Comparison of ENCODE assay signal across 26 cellular contexts in the genomic region with DNA sequence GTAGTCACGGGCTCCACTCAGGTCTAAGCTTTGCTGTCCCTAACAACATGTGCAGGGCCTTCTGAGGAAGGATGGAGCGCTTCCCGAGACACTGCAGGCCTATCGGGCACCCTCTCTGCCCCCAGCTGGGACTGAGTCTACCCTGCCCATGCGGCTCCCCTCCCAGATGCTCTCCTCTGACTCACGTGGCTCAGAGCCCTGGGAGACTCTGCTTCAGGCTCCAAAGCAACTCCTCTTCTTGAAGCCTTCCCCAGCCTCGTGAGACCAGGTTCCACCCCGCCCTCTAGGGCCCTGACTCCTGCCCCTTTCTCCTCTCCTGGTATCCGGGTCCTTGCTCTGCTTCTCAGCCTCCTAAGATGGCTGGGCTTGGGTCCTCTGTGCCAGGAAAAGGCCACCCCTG. TPM values are rescaled to one million over a fixed set of nuclear protein-coding genes. Genes with fewer than 3 reads are reported as not detected.
A peak's percentile ranks its signal among the peaks of the same experiment; 100 is the strongest.
DNase-seq lines count a peak whose midpoint lies in the region; ATAC-seq, FAIRE-seq and TF ChIP-seq lines count a peak whose summit lies in the region.
"Had no signal": no experiment of that assay in that cellular context is flagged by ENCODE, and none has a peak within 500 bp of the region (broad histone marks: within the 10 kb centered on the region; RNA-seq: fewer than 3 reads in every experiment).

No MANE protein-coding gene starts in this region.

- H3K18ac ChIP-seq in IMR-90 (ENCODE audit: low read depth, low read length), result no peak overlapping the region
- H3K18ac ChIP-seq in neuronal stem cell (ENCODE audit: low read length), result no peak overlapping the region

- no peaks in the 10 kb centered on the region for H3K9me3 Mint-ChIP-seq in osteocyte (ENCODE audit: unreplicated experiment)
- no peaks in the 10 kb centered on the region for H3K9me3 Mint-ChIP-seq in activated naive CD4-positive, alpha-beta T cell treated with anti-CD3 and anti-CD28 coated beads for 36 hours
- H3K9me3 Mint-ChIP-seq in T-cell, result no peaks in the 10 kb centered on the region
- H3K9me3 Mint-ChIP-seq: activated naive CD4-positive, alpha-beta T cell treated with anti-CD3 and anti-CD28 coated beads, Interleukin-2, amount 10 ng/mL, durations not matched to agents 7 days and 5 days; activated T-cell treated with anti-CD3 and anti-CD28 coated beads, Interleukin-2, amount 50 U/mL, for 24 hours; CD8-positive, alpha-beta T cell; central memory CD8-positive, alpha-beta T cell; naive thymus-derived CD8-positive, alpha-beta T cell; stimulated activated naive B cell treated with anti-CD40 and anti-IgM and Interleukin-4, amounts not matched to agents 10 μg/mL and 1 μg/mL and 100 μg/mL, for 72 hours had no signal

- no peaks in the 10 kb centered on the region for H3K4me1 ChIP-seq in IMR-90 (ENCODE audit: control insufficient read depth, insufficient read depth, low read length)
- peaks cover 0 to 2% of the 10 kb centered on the region in 2 donors for H3K4me1 ChIP-seq in neuronal stem cell (ENCODE audit: control insufficient read depth in 2 of 2, insufficient read depth in 1 of 2, low read depth in 1 of 2, low read length in 2 of 2)

- no peak overlapping the region for H2AK9ac ChIP-seq in IMR-90 (replicated peaks; ENCODE audit: low read depth, low read length, poor library complexity)

- H2BK15ac ChIP-seq in IMR-90 (ENCODE audit: low read depth, low read length) (no peak overlapping the region), neuronal stem cell (ENCODE audit: low read length) (no peak overlapping the region)

- H3K4ac ChIP-seq in IMR-90 (ENCODE audit: low read depth, low read length) (no peak overlapping the region), neuronal stem cell (ENCODE audit: low read length) (no peak overlapping the region)

- H3K27ac Mint-ChIP-seq in osteocyte (ENCODE audit: unreplicated experiment) (peak overlapping the region; percentile 31), T-cell (no peak overlapping the region)
- no peak overlapping the region for H3K27ac Mint-ChIP-seq in activated naive CD4-positive, alpha-beta T cell treated with anti-CD3 and anti-CD28 coated beads for 36 hours
- H3K27ac Mint-ChIP-seq: activated T-cell treated with anti-CD3 and anti-CD28 coated beads, Interleukin-2, amount 50 U/mL, for 24 hours; CD8-positive, alpha-beta T cell; stimulated activated naive B cell treated with anti-CD40 and anti-IgM and Interleukin-4, amounts not matched to agents 10 μg/mL and 1 μg/mL and 100 μg/mL, for 72 hours had no signal

- TF ChIP-seq RAD21 in IMR-90 (IDR thresholded peaks at IDR 0.05; ENCODE audit: low read length), result no peak

- H3K4me2 ChIP-seq in IMR-90 (ENCODE audit: low read depth, low read length) (no peak overlapping the region), neuronal stem cell (ENCODE audit: insufficient read depth, low read length, poor library complexity, severe bottlenecking) (no peak overlapping the region)

- TF ChIP-seq CTCF in IMR-90 (conservative IDR thresholded peaks at IDR 0.05; ENCODE audit: low read depth, low read length) (no peak), fibroblast of the aortic adventitia (IDR thresholded peaks at IDR 0.05; ENCODE audit: insufficient read depth, low read length) (no peak), osteocyte (IDR thresholded peaks at IDR 0.05) (no peak)

- no peaks in the 10 kb centered on the region for H3K4me1 Mint-ChIP-seq in osteocyte (ENCODE audit: unreplicated experiment)
- peaks cover 9% of the 10 kb centered on the region for H3K4me1 Mint-ChIP-seq in activated naive CD4-positive, alpha-beta T cell treated with anti-CD3 and anti-CD28 coated beads for 36 hours (ENCODE audit: low read depth)
- H3K4me1 Mint-ChIP-seq in T-cell, result peaks cover 4 to 16% (median 12%) of the 10 kb centered on the region in 3 donors

- H4K91ac ChIP-seq in IMR-90 (ENCODE audit: insufficient read depth, low read depth, low read length) (no peak overlapping the region), neuronal stem cell (ENCODE audit: low read depth, low read length, poor library complexity) (no peak overlapping the region)

- H3K23ac ChIP-seq in IMR-90 (ENCODE audit: low read depth, low read length) (no peak overlapping the region), neuronal stem cell (ENCODE audit: low read depth, low read length, poor library complexity) (no peak overlapping the region)

- H3K36me3 ChIP-seq in IMR-90 (ENCODE audit: control insufficient read depth, insufficient read depth, low read length), result peaks cover 69% of the 10 kb centered on the region
- peaks cover 41 to 97% of the 10 kb centered on the region in 2 donors for H3K36me3 ChIP-seq in neuronal stem cell (replicated peaks in 1 of 2; ENCODE audit: control insufficient read depth in 2 of 2, insufficient read depth in 2 of 2, low read length in 2 of 2)

- no peak overlapping the region for H3K4me3 Mint-ChIP-seq in osteocyte (ENCODE audit: unreplicated experiment)
- H3K4me3 Mint-ChIP-seq in activated naive CD4-positive, alpha-beta T cell treated with anti-CD3 and anti-CD28 coated beads for 36 hours, result no peak overlapping the region
- H3K4me3 Mint-ChIP-seq in T-cell, result no peak overlapping the region
- H3K4me3 Mint-ChIP-seq: activated naive CD4-positive, alpha-beta T cell treated with anti-CD3 and anti-CD28 coated beads, Interleukin-2, amount 10 ng/mL, durations not matched to agents 7 days and 5 days; activated T-cell treated with anti-CD3 and anti-CD28 coated beads, Interleukin-2, amount 50 U/mL, for 24 hours; CD8-positive, alpha-beta T cell; central memory CD8-positive, alpha-beta T cell; naive thymus-derived CD8-positive, alpha-beta T cell; stimulated activated naive B cell treated with anti-CD40 and anti-IgM and Interleukin-4, amounts not matched to agents 10 μg/mL and 1 μg/mL and 100 μg/mL, for 72 hours had no signal

- H3K14ac ChIP-seq in IMR-90 (replicated peaks; ENCODE audit: low read depth, low read length) (no peak overlapping the region), neuronal stem cell (ENCODE audit: low read length) (no peak overlapping the region)

- DNase-seq in EL (peak; percentile 38), IMR-90 (no peak), fibroblast of the aortic adventitia (ENCODE audit: low read depth) (peak; percentile 13), osteocyte (ENCODE audit: extremely low spot score, unreplicated experiment) (no peak), GM19239 (ENCODE audit: insufficient read length, low spot score) (no peak), neuronal stem cell (ENCODE audit: low spot score) (no peak), T-cell (no peak)
- DNase-seq in activated naive CD4-positive, alpha-beta T cell treated with anti-CD3 and anti-CD28 coated beads for 36 hours, result no peak
- DNase-seq: activated naive CD4-positive, alpha-beta T cell treated with anti-CD3 and anti-CD28 coated beads, Interleukin-2, amount 10 ng/mL, durations not matched to agents 7 days and 5 days; activated T-cell treated with anti-CD3 and anti-CD28 coated beads, Interleukin-2, amount 50 U/mL, for 24 hours; anterior cingulate cortex; CD8-positive, alpha-beta T cell; mesenchymal stem cell; naive thymus-derived CD8-positive, alpha-beta T cell; NCI-H1105 treated with DMSO at 0.1 percent for 48 hours; NCI-H2081; NCI-H446 treated with DMSO at 0.1 percent for 48 hours; PC-3; posterior cingulate gyrus; SIG-M5; stimulated activated naive B cell treated with anti-CD40 and anti-IgM and Interleukin-4, amounts not matched to agents 10 μg/mL and 1 μg/mL and 100 μg/mL, for 72 hours; T-helper 1 cell had no signal

- no peaks in the 10 kb centered on the region; the same call in 1 of the 2 replicates for H4K20me1 ChIP-seq in IMR-90 (ENCODE audit: insufficient read depth, low read length)

- no peak for TF ChIP-seq POLR2A in IMR-90 (IDR thresholded peaks at IDR 0.05; ENCODE audit: low read depth, low read length)

- H3K9me3 ChIP-seq in IMR-90 (ENCODE audit: control insufficient read depth, insufficient read depth, low read length) (no peaks in the 10 kb centered on the region), neuronal stem cell (replicated peaks in 1 of 2; ENCODE audit: control insufficient read depth in 2 of 2, insufficient read depth in 1 of 2, low read depth in 1 of 2, low read length in 2 of 2) (no peaks in the 10 kb centered on the region)
- H3K9me3 ChIP-seq: gastroesophageal sphincter had no signal

- H3K9ac ChIP-seq in IMR-90 (ENCODE audit: low read depth, low read length), result no peak overlapping the region
- no peak overlapping the region for H3K9ac ChIP-seq in neuronal stem cell (ENCODE audit: low read depth, low read length, poor library complexity)

- H3K27me3 ChIP-seq in IMR-90 (ENCODE audit: control insufficient read depth, insufficient read depth, low read length) (no peaks in the 10 kb centered on the region), neuronal stem cell (ENCODE audit: control insufficient read depth in 3 of 3, insufficient read depth in 3 of 3, low read depth in 1 of 3, low read length in 3 of 3) (no peaks in the 10 kb centered on the region)
- H3K27me3 ChIP-seq: gastroesophageal sphincter had no signal

- H2BK5ac ChIP-seq in IMR-90 (ENCODE audit: low read depth, low read length, poor library complexity, severe bottlenecking) (no peak overlapping the region), neuronal stem cell (ENCODE audit: low read length) (no peak overlapping the region)

- no peak overlapping the region for H4K5ac ChIP-seq in IMR-90 (ENCODE audit: low read depth, low read length)

- H3K27ac ChIP-seq in IMR-90 (ENCODE audit: insufficient read depth, low read length) (no peak overlapping the region), neuronal stem cell (replicated peaks; ENCODE audit: low read length) (no peak overlapping the region)
- H3K27ac ChIP-seq: epithelial cell of prostate had no signal

- H3K9me1 ChIP-seq in IMR-90 (ENCODE audit: insufficient read depth, low read length), result no peaks in the 10 kb centered on the region; the same call in none of the 2 replicates

- no peak for FAIRE-seq in GM19239 (lab: Jason Lieb, UNC)
- FAIRE-seq: H1 had no signal

- H3K36me3 Mint-ChIP-seq in osteocyte (ENCODE audit: unreplicated experiment) (peaks cover 28% of the 10 kb centered on the region), T-cell (peaks cover 39% of the 10 kb centered on the region)
- peaks cover 8% of the 10 kb centered on the region for H3K36me3 Mint-ChIP-seq in activated naive CD4-positive, alpha-beta T cell treated with anti-CD3 and anti-CD28 coated beads for 36 hours (ENCODE audit: low read depth)

- CTCF ChIA-PET in IMR-90 (lab: Yijun Ruan, JAX), result no interaction called here
- CTCF ChIA-PET in activated naive CD4-positive, alpha-beta T cell treated with anti-CD3 and anti-CD28 coated beads for 36 hours (lab: Charles Lee), result no interaction called here
- CTCF ChIA-PET in T-cell (lab: Charles Lee), result interaction anchor here in 1 of 2 donors (0.6 kb wide), 1 partner anchor 157 kb away, joined by 4 read pairs; no protein-coding TSS in a partner anchor

- H3K56ac ChIP-seq in IMR-90 (ENCODE audit: extremely low read depth, insufficient read depth, low read length), result no peak overlapping the region

- H2AK5ac ChIP-seq in IMR-90 (ENCODE audit: low read depth, low read length) (no peak overlapping the region), neuronal stem cell (ENCODE audit: low read depth, low read length) (no peak overlapping the region)

- H3K4me3 ChIP-seq in IMR-90 (ENCODE audit: insufficient read depth, low read depth, low read length) (no peak overlapping the region), fibroblast of the aortic adventitia (ENCODE audit: low read depth, low read length) (no peak overlapping the region), neuronal stem cell (ENCODE audit: low read length in 2 of 2) (no peak overlapping the region)
- H3K4me3 ChIP-seq: gastroesophageal sphincter had no signal

- in situ Hi-C loops in IMR-90 (cut with MboI; ENCODE audit: low sequenced_read_pairs), result no loop called here

- BruUV-seq in IMR-90 (replicated peaks; lab: Mats Ljungman, UMichigan), result no TSS peak

- H3K79me1 ChIP-seq in IMR-90 (ENCODE audit: low read depth in 1 of 2, low read length in 2 of 2), result peaks cover 14 to 35% of the 10 kb centered on the region in 2 experiments
- peaks cover 2% of the 10 kb centered on the region for H3K79me1 ChIP-seq in neuronal stem cell (ENCODE audit: low read depth, low read length)

- H3K27me3 Mint-ChIP-seq in osteocyte (ENCODE audit: unreplicated experiment) (no peaks in the 10 kb centered on the region), T-cell (no peaks in the 10 kb centered on the region)
- no peaks in the 10 kb centered on the region for H3K27me3 Mint-ChIP-seq in activated naive CD4-positive, alpha-beta T cell treated with anti-CD3 and anti-CD28 coated beads for 36 hours (ENCODE audit: low read depth)
- H3K27me3 Mint-ChIP-seq: activated naive CD4-positive, alpha-beta T cell treated with anti-CD3 and anti-CD28 coated beads, Interleukin-2, amount 10 ng/mL, durations not matched to agents 7 days and 5 days; activated T-cell treated with anti-CD3 and anti-CD28 coated beads, Interleukin-2, amount 50 U/mL, for 24 hours; central memory CD8-positive, alpha-beta T cell; naive thymus-derived CD8-positive, alpha-beta T cell; stimulated activated naive B cell treated with anti-CD40 and anti-IgM and Interleukin-4, amounts not matched to agents 10 μg/mL and 1 μg/mL and 100 μg/mL, for 72 hours had no signal

- H2BK120ac ChIP-seq in IMR-90 (ENCODE audit: low read depth, low read length) (no peak overlapping the region), neuronal stem cell (ENCODE audit: low read depth, low read length) (no peak overlapping the region)

- no peak overlapping the region for H2AFZ ChIP-seq in IMR-90 (replicated peaks; ENCODE audit: low read length, poor library complexity)
- H2AFZ ChIP-seq in neuronal stem cell (ENCODE audit: low read length), result no peak overlapping the region

- peak; percentile 64 for ATAC-seq in IMR-90 (ENCODE audit: low read depth)
- no peak for ATAC-seq in T-cell (replicated peaks in 1 of 4)
- ATAC-seq: CD8-positive, alpha-beta T cell; gastroesophageal sphincter; naive thymus-derived CD8-positive, alpha-beta T cell; PC-3; stimulated activated naive B cell treated with anti-CD40 and anti-IgM and Interleukin-4, amounts not matched to agents 10 μg/mL and 1 μg/mL and 100 μg/mL, for 72 hours had no signal

- intact Hi-C loops in IMR-90 (cut with micrococcal nuclease), result no loop called here
- intact Hi-C loops in activated naive CD4-positive, alpha-beta T cell treated with anti-CD3 and anti-CD28 coated beads for 36 hours (cut with micrococcal nuclease), result no loop called here

- dilution Hi-C loops in IMR-90 (cut with HindIII; ENCODE audit: low sequenced_read_pairs, unreplicated experiment), result no loop called here

- H2BK12ac ChIP-seq in neuronal stem cell (ENCODE audit: low read length), result no peak overlapping the region

- POLR2A ChIA-PET in IMR-90 (lab: Charles Lee; ENCODE audit: unreplicated experiment) (no interaction called here), T-cell (lab: Charles Lee) (no interaction called here)

- no peak overlapping the region for H2BK20ac ChIP-seq in IMR-90 (ENCODE audit: low read depth, low read length)

- 94% methylated on average over 3 of the region's 9 CpGs; no CpG with 5 or more reads in 1 of the 2 experiments for WGBS in IMR-90 (ENCODE audit: extremely low coverage in 2 of 2, insufficient read length in 1 of 2), 2 experiments
- WGBS in neuronal stem cell (ENCODE audit: extremely low coverage in 2 of 2, insufficient read length in 2 of 2, insufficient replicate concordance in 1 of 2), 2 donors, result no CpG with 5 or more reads among the region's 9 CpGs

- H4K8ac ChIP-seq in IMR-90 (ENCODE audit: low read depth in 2 of 2, low read length in 2 of 2) (no peak overlapping the region), neuronal stem cell (ENCODE audit: low read depth, low read length) (no peak overlapping the region)

RNA-seq across cellular contexts. Expression of a gene that starts 28.4 kb away (rescaled TPM):
- total RNA-seq in IMR-90 (2012; rRNA removed), result 70.1 and 88.0 TPM in 2 replicates
- polyA plus RNA-seq in IMR-90 (2012; rRNA removed), result 46.5 and 50.0 TPM in 2 replicates
- polyA plus RNA-seq in IMR-90 (2012; cell fraction: cytosol; rRNA removed), result 20.1 and 23.0 TPM in 2 replicates
- 20.9 and 47.6 TPM in 2 replicates for polyA plus RNA-seq in IMR-90 (2012; cell fraction: nucleus; rRNA removed; ENCODE audit: low replicate concordance)
- 34.9 and 69.3 TPM in 2 replicates for total RNA-seq in fibroblast of the aortic adventitia (ENCODE audit: low replicate concordance)
- 59.1 and 61.0 TPM in 2 replicates for total RNA-seq in osteocyte
- 10 to 100 TPM; 25.6 to 28.6 TPM for total RNA-seq in activated naive CD4-positive, alpha-beta T cell treated with anti-CD3 and anti-CD28 coated beads for 36 hours
- 23.8 TPM for polyA plus RNA-seq in neuronal stem cell (2013, experiment 1 of 2)
- polyA plus RNA-seq in neuronal stem cell (2013, experiment 2 of 2), result 23.2 TPM
- total RNA-seq in T-cell, result 10 to 100 TPM; 25.7 to 32.5 (median 30.2) TPM

Comparison
In these comparisons a context has a peak if more than half of its experiments do, and no peak if none do; other contexts are left out.
1. DNase-seq: peak in EL (single experiment) and fibroblast of the aortic adventitia (single experiment); none in IMR-90 (single experiment), osteocyte (single experiment), GM19239 (single experiment), activated naive CD4-positive, alpha-beta T cell treated with anti-CD3 and anti-CD28 coated beads for 36 hours (single experiment), neuronal stem cell (single experiment) and T-cell (0 of 34).